8 cellular contexts compared by ENCODE assay signal in genomic region chr19:41883821-41884733, GRCh38. TPM values are rescaled to one million over a fixed set of nuclear protein-coding genes. Genes with fewer than 3 reads are reported as not detected.
DNase-seq lines count a peak whose midpoint lies in the region; ATAC-seq, FAIRE-seq and TF ChIP-seq lines count a peak whose summit lies in the region.

No MANE protein-coding gene starts in this region.

- H3K4me2 ChIP-seq in H1 (ENCODE audit: insufficient read depth in 1 of 2, low read depth in 2 of 2, low read length in 2 of 2) = peak overlapping the region; percentile 89
- peak overlapping the region; percentile 95 for H3K4me2 ChIP-seq in mesendoderm (ENCODE audit: low read length)

- no peak overlapping the region for H2BK12ac ChIP-seq in H1 (ENCODE audit: low read depth, low read length)

- H2BK15ac ChIP-seq in H1 (ENCODE audit: low read length) (no peak overlapping the region), mesendoderm (replicated peaks; ENCODE audit: low read depth) (no peak overlapping the region)

- TF ChIP-seq RAD21 in H1 (IDR thresholded peaks at IDR 0.05 in 1 of 2, conservative IDR thresholded peaks at IDR 0.05 in 1 of 2; ENCODE audit: low read depth in 2 of 2, low read length in 2 of 2) = peak in 1 of 2 experiments; percentile 12; a peak in 1 of 4 replicates

- H3K4ac ChIP-seq in H1 (replicated peaks; ENCODE audit: insufficient read length, low read depth, low read length) (no peak overlapping the region), mesendoderm (ENCODE audit: low read depth, low read length) (peak overlapping the region; percentile 20)

- TF ChIP-seq POLR2A in H1 (IDR thresholded peaks at IDR 0.05; ENCODE audit: control extremely low read depth in 1 of 2, low read depth in 2 of 2, low read length in 2 of 2) = peak in 1 of 2 experiments; percentile 76; a peak in 2 of 3 replicates

- H3K14ac ChIP-seq in H1 (ENCODE audit: insufficient read length) = no peak overlapping the region

- H3K9me3 ChIP-seq in H1 (ENCODE audit: insufficient read depth in 2 of 2, low read depth in 1 of 2, low read length in 1 of 2) = no peaks in the 10 kb centered on the region

- peak; percentile 75 for ATAC-seq in GM19468 (IDR thresholded peaks at IDR 0.05; ENCODE audit: extremely low read depth, unreplicated experiment)

- H4K5ac ChIP-seq in H1 (ENCODE audit: insufficient read length, low read depth, low read length) (no peak overlapping the region), mesendoderm (ENCODE audit: low read length) (no peak overlapping the region)

- H3K79me1 ChIP-seq in H1 (ENCODE audit: low read depth, low read length) (peaks cover 2% of the 10 kb centered on the region; the same call in 1 of the 2 replicates), mesendoderm (ENCODE audit: low read length) (peaks cover 7% of the 10 kb centered on the region)

- H2BK5ac ChIP-seq in H1 (ENCODE audit: low read depth, low read length) = no peak overlapping the region
- H2BK5ac ChIP-seq in mesendoderm (ENCODE audit: low read length) = no peak overlapping the region

- no peak overlapping the region; the same call in 1 of the 2 replicates for H4K8ac ChIP-seq in H1 (ENCODE audit: extremely low read depth, insufficient read depth, low read length)
- H4K8ac ChIP-seq in mesendoderm (ENCODE audit: low read depth, low read length) = no peak overlapping the region

- H3K9ac ChIP-seq in H1 (replicated peaks in 1 of 4; ENCODE audit: extremely low read depth in 1 of 4, low read depth in 3 of 4, low read length in 3 of 4) = peak overlapping the region; percentile 42 to 80 (median 50); a peak in 6 of 7 replicates
- H3K9ac ChIP-seq in mesendoderm (ENCODE audit: low read length) = peak overlapping the region; percentile 95

- H3K27me3 ChIP-seq in H1 (replicated peaks in 1 of 4; ENCODE audit: control insufficient read depth in 3 of 4, extremely low read depth in 1 of 4, insufficient read depth in 3 of 4, low read length in 3 of 4) (peaks cover 1 to 18% (median 17%) of the 10 kb centered on the region in 4 experiments; a peak in 6 of 7 replicates), mesendoderm (ENCODE audit: insufficient read depth, low read length, poor library complexity) (no peaks in the 10 kb centered on the region)

- H2BK20ac ChIP-seq in H1 (ENCODE audit: low read length) = no peak overlapping the region

- H4K91ac ChIP-seq in H1 (replicated peaks; ENCODE audit: insufficient read length, low read length) = peak overlapping the region; percentile 49

- FAIRE-seq in H1 (lab: Jason Lieb, UNC) = no peak

- H3K23me2 ChIP-seq in H1 (ENCODE audit: low read depth, low read length) = peaks cover 16% of the 10 kb centered on the region; the same call in 1 of the 2 replicates

- POLR2A ChIA-PET in H1 (lab: Charles Lee; ENCODE audit: partially characterized antibody) = interaction anchor here (0.6 to 13.9 kb wide), 10 partner anchors 10 to 457 kb away, joined by 3 to 298 read pairs (median 3); partner anchors contain the start of genes B3GNT8 and RPS19

- H3K23ac ChIP-seq in H1 (ENCODE audit: insufficient read length) = no peak overlapping the region
- H3K23ac ChIP-seq in mesendoderm (ENCODE audit: low read length) = no peak overlapping the region

- no peak; a peak in 1 of 4 replicates for TF ChIP-seq CTCF in H1 (IDR thresholded peaks at IDR 0.05; ENCODE audit: control extremely low read depth in 1 of 3, insufficient read depth in 1 of 3, low read depth in 1 of 3, low read length in 3 of 3)

- 1% methylated on average over 56 of the region's 66 CpGs; no CpG with 5 or more reads in 1 of the 2 experiments for WGBS in H1 (ENCODE audit: extremely low coverage in 1 of 2, insufficient coverage in 1 of 2, insufficient read length in 1 of 2, insufficient replicate concordance in 2 of 2, low coverage in 1 of 2, low lambda C conversion rate in 2 of 2, missing lambda C conversion rate in 1 of 2), 2 experiments
- WGBS in mesendoderm (ENCODE audit: extremely low coverage, insufficient coverage, low lambda C conversion rate) = no CpG with 5 or more reads among the region's 66 CpGs

- H2BK120ac ChIP-seq in H1 (replicated peaks; ENCODE audit: low read depth, low read length) (no peak overlapping the region), mesendoderm (ENCODE audit: low read depth, low read length) (no peak overlapping the region)

- 0 out of 2 replicates have a peak overlapping the region, but pooled peaks have one; percentile 74 for H2AFZ ChIP-seq in H1 (ENCODE audit: low read length)

- CTCF ChIA-PET in H1 (lab: Charles Lee; ENCODE audit: partially characterized antibody) = interaction anchor here (0.6 to 4.3 kb wide), 7 partner anchors 10 to 74 kb away, joined by 3 to 26 read pairs (median 3); partner anchors contain the start of genes ERFL and RABAC1

- peak in 1 of 2 experiments; percentile 85; a peak in 1 of 3 replicates for TF ChIP-seq EP300 in H1 (IDR thresholded peaks at IDR 0.05; ENCODE audit: borderline replicate concordance in 1 of 2, low read depth in 2 of 2, low read length in 2 of 2)

- H3K36me3 ChIP-seq in H1 (ENCODE audit: control insufficient read depth in 2 of 4, insufficient read depth in 4 of 4, low read length in 3 of 4) = peaks cover 0 to 2% (median 0%) of the 10 kb centered on the region in 4 experiments; a peak in 1 of 8 replicates
- H3K36me3 ChIP-seq in mesendoderm (ENCODE audit: control insufficient read depth, insufficient read depth, low read length) = no peaks in the 10 kb centered on the region

- H4K20me1 ChIP-seq in H1 (replicated peaks in 1 of 2; ENCODE audit: control insufficient read depth in 1 of 2, insufficient read depth in 2 of 2, low read length in 2 of 2) = peaks cover 3 to 6% of the 10 kb centered on the region in 2 experiments

- H3K4me1 ChIP-seq in H1 (replicated peaks in 1 of 4; ENCODE audit: control insufficient read depth in 3 of 4, insufficient read depth in 4 of 4, low read length in 3 of 4) (peaks cover 3 to 21% (median 12%) of the 10 kb centered on the region in 4 experiments), mesendoderm (ENCODE audit: control insufficient read depth, low read depth, low read length) (peaks cover 13% of the 10 kb centered on the region)

- no peak overlapping the region for H3K27ac ChIP-seq in H1 (ENCODE audit: low read depth, low read length)
- no peak overlapping the region for H3K27ac ChIP-seq in mesendoderm (ENCODE audit: low read depth, low read length)

- H3K4me3 ChIP-seq in H1 (ENCODE audit: extremely low read depth in 1 of 4, insufficient read depth in 2 of 4, low read depth in 3 of 4, low read length in 4 of 4) (peak overlapping the region; percentile 81 to 97 (median 91)), mesendoderm (ENCODE audit: low read length) (peak overlapping the region; percentile 93)

- peak overlapping the region; percentile 62 for H3K56ac ChIP-seq in H1 (replicated peaks; ENCODE audit: insufficient read length, low read depth, low read length)
- peak overlapping the region; percentile 97 for H3K56ac ChIP-seq in mesendoderm (ENCODE audit: low read length)

- DNase-seq in COLO829 (ENCODE audit: low spot score) (peak; percentile 98), HS-5 (ENCODE audit: low read depth) (peak; percentile 78), NOMO-1 (lab: John Stamatoyannopoulos, UW; ENCODE audit: unreplicated experiment in 2 of 2) (peak; percentile 96 to 98), H1 (ENCODE audit: low read depth in 1 of 2, low spot score in 2 of 2) (peak; percentile 90 to 95), mesendoderm (peak; percentile 98)
- peak; percentile 80 to 88 (median 83) for DNase-seq in activated CD8-positive, alpha-beta memory T cell treated with anti-CD3 and anti-CD28 coated beads for 48 hours (ENCODE audit: low read depth in 2 of 3, low spot score in 2 of 3)
- DNase-seq in stimulated activated CD8-positive, alpha-beta memory T cell treated with anti-CD3 and anti-CD28 coated beads, Interleukin-12 subunit alpha, Interleukin-12 subunit beta, amount 100 ng/mL, for 4 hours (ENCODE audit: low read depth) = peak; percentile 81

- peaks cover 0 to 3% of the 10 kb centered on the region in 2 experiments; a peak in 1 of 4 replicates for H3K79me2 ChIP-seq in H1 (ENCODE audit: control insufficient read depth in 1 of 2, insufficient read depth in 2 of 2, low read length in 2 of 2)
- H3K79me2 ChIP-seq in mesendoderm (ENCODE audit: control insufficient read depth, insufficient read depth, low read length) = peaks cover 4% of the 10 kb centered on the region

- H3K18ac ChIP-seq in H1 (ENCODE audit: extremely low read depth, low read length) (peak overlapping the region; percentile 13; the same call in 1 of the 2 replicates), mesendoderm (ENCODE audit: low read length) (peak overlapping the region; percentile 11)

- H2AK5ac ChIP-seq in H1 (ENCODE audit: low read depth, low read length) (no peak overlapping the region), mesendoderm (ENCODE audit: low read length) (no peak overlapping the region)

RNA-seq across cellular contexts. Expression of gene ARHGEF1, which starts 1.1 kb away (rescaled TPM):
- 49.0 and 54.6 TPM in 2 replicates for total RNA-seq in H1 (2021; fragmentation: NEBNext Ultra II Directional; extraction: Animal tissue kit (Norgen Biotek cat#: 25700))
- 23.0 and 41.1 TPM in 2 replicates for polyA plus RNA-seq in H1 (2011; rRNA removed)
- 35.9 TPM for polyA plus RNA-seq in H1 (2011; cell fraction: cytosol; rRNA removed)
- polyA plus RNA-seq in H1 (2011; cell fraction: nucleus; rRNA removed) = 95.3 TPM
- polyA plus RNA-seq in H1 (2012, experiment 1 of 2) = 38.4 to 51.0 TPM (median 48.8 TPM) in 4 replicates
- 35.5 TPM for polyA plus RNA-seq in H1 (2012, experiment 2 of 2)
- polyA plus RNA-seq in H1 (2013, experiment 1 of 2) = 49.6 TPM
- 44.9 TPM for polyA plus RNA-seq in H1 (2013, experiment 2 of 2)
- 9.4 and 11.0 TPM in 2 replicates for polyA minus RNA-seq in H1 (2011; rRNA and poly(A)+ RNA removed)
- polyA minus RNA-seq in H1 (2011; cell fraction: cytosol; rRNA and poly(A)+ RNA removed) = 25.5 TPM
- polyA minus RNA-seq in H1 (2011; cell fraction: nucleus; rRNA and poly(A)+ RNA removed) = 34.6 TPM
- 38.0 TPM for polyA plus RNA-seq in mesendoderm (2013, experiment 1 of 2)
- polyA plus RNA-seq in mesendoderm (2013, experiment 2 of 2) = 36.4 TPM

RNA-seq across cellular contexts. Expression of gene CD79A, which starts 7.0 kb away (rescaled TPM):
- total RNA-seq in H1 (2021; fragmentation: NEBNext Ultra II Directional; extraction: Animal tissue kit (Norgen Biotek cat#: 25700)) = 0.54 TPM in 1 of 2 replicates, not detected in the other
- 0.77 and 0.83 TPM in 2 replicates for polyA plus RNA-seq in H1 (2011; rRNA removed)
- polyA plus RNA-seq in H1 (2011; cell fraction: cytosol; rRNA removed) = 0.49 TPM
- 0.91 TPM for polyA plus RNA-seq in H1 (2011; cell fraction: nucleus; rRNA removed)
- polyA plus RNA-seq in H1 (2012, experiment 1 of 2) = 0.28 to 1.0 TPM (median 0.52 TPM) in 3 of 4 replicates, not detected in the other
- polyA plus RNA-seq in H1 (2012, experiment 2 of 2) = 0.55 TPM
- 0.59 TPM for polyA plus RNA-seq in H1 (2013, experiment 1 of 2)
- polyA plus RNA-seq in H1 (2013, experiment 2 of 2) = 0.68 TPM
- polyA minus RNA-seq in H1 (2011; rRNA and poly(A)+ RNA removed) = not detected in 2 replicates
- not detected for polyA minus RNA-seq in H1 (2011; cell fraction: cytosol; rRNA and poly(A)+ RNA removed)
- polyA minus RNA-seq in H1 (2011; cell fraction: nucleus; rRNA and poly(A)+ RNA removed) = not detected
- polyA plus RNA-seq in mesendoderm (2013, experiment 1 of 2) = 0.41 TPM
- polyA plus RNA-seq in mesendoderm (2013, experiment 2 of 2) = 0.46 TPM

RNA-seq across cellular contexts. Expression of gene RPS19, which starts 24.0 kb away (rescaled TPM):
- total RNA-seq in H1 (2021; fragmentation: NEBNext Ultra II Directional; extraction: Animal tissue kit (Norgen Biotek cat#: 25700)) = 2,817 and 2,831 TPM in 2 replicates
- polyA plus RNA-seq in H1 (2011; rRNA removed) = 5,751 and 9,112 TPM in 2 replicates
- polyA plus RNA-seq in H1 (2011; cell fraction: cytosol; rRNA removed) = 5,170 TPM
- polyA plus RNA-seq in H1 (2011; cell fraction: nucleus; rRNA removed) = 1,732 TPM
- polyA plus RNA-seq in H1 (2012, experiment 1 of 2) = 3,684 to 5,048 TPM (median 4,659 TPM) in 4 replicates
- 6,526 TPM for polyA plus RNA-seq in H1 (2012, experiment 2 of 2)
- 3,247 TPM for polyA plus RNA-seq in H1 (2013, experiment 1 of 2)
- polyA plus RNA-seq in H1 (2013, experiment 2 of 2) = 3,131 TPM
- polyA minus RNA-seq in H1 (2011; rRNA and poly(A)+ RNA removed) = 334 and 573 TPM in 2 replicates
- 1,472 TPM for polyA minus RNA-seq in H1 (2011; cell fraction: cytosol; rRNA and poly(A)+ RNA removed)
- 675 TPM for polyA minus RNA-seq in H1 (2011; cell fraction: nucleus; rRNA and poly(A)+ RNA removed)
- 3,019 TPM for polyA plus RNA-seq in mesendoderm (2013, experiment 1 of 2)
- polyA plus RNA-seq in mesendoderm (2013, experiment 2 of 2) = 2,972 TPM

RNA-seq across cellular contexts. Expression of gene DMRTC2, which starts 39.2 kb away (rescaled TPM):
- total RNA-seq in H1 (2021; fragmentation: NEBNext Ultra II Directional; extraction: Animal tissue kit (Norgen Biotek cat#: 25700)) = not detected in 2 replicates
- not detected in 2 replicates for polyA plus RNA-seq in H1 (2011; rRNA removed)
- polyA plus RNA-seq in H1 (2011; cell fraction: cytosol; rRNA removed) = not detected
- polyA plus RNA-seq in H1 (2011; cell fraction: nucleus; rRNA removed) = not detected
- polyA plus RNA-seq in H1 (2012, experiment 1 of 2) = not detected in 4 replicates
- not detected for polyA plus RNA-seq in H1 (2012, experiment 2 of 2)
- 0.04 TPM for polyA plus RNA-seq in H1 (2013, experiment 1 of 2)
- polyA plus RNA-seq in H1 (2013, experiment 2 of 2) = not detected
- not detected in 2 replicates for polyA minus RNA-seq in H1 (2011; rRNA and poly(A)+ RNA removed)
- not detected for polyA minus RNA-seq in H1 (2011; cell fraction: cytosol; rRNA and poly(A)+ RNA removed)
- not detected for polyA minus RNA-seq in H1 (2011; cell fraction: nucleus; rRNA and poly(A)+ RNA removed)
- polyA plus RNA-seq in mesendoderm (2013, experiment 1 of 2) = not detected
- polyA plus RNA-seq in mesendoderm (2013, experiment 2 of 2) = not detected

RNA-seq across cellular contexts. Expression of gene LYPD4, which starts 39.6 kb away (rescaled TPM):
- total RNA-seq in H1 (2021; fragmentation: NEBNext Ultra II Directional; extraction: Animal tissue kit (Norgen Biotek cat#: 25700)) = not detected in 2 replicates
- 0.06 TPM in 1 of 2 replicates, not detected in the other for polyA plus RNA-seq in H1 (2011; rRNA removed)
- polyA plus RNA-seq in H1 (2011; cell fraction: cytosol; rRNA removed) = not detected
- polyA plus RNA-seq in H1 (2011; cell fraction: nucleus; rRNA removed) = not detected
- not detected in 4 replicates for polyA plus RNA-seq in H1 (2012, experiment 1 of 2)
- not detected for polyA plus RNA-seq in H1 (2012, experiment 2 of 2)
- not detected for polyA plus RNA-seq in H1 (2013, experiment 1 of 2)
- not detected for polyA plus RNA-seq in H1 (2013, experiment 2 of 2)
- not detected in 2 replicates for polyA minus RNA-seq in H1 (2011; rRNA and poly(A)+ RNA removed)
- polyA minus RNA-seq in H1 (2011; cell fraction: cytosol; rRNA and poly(A)+ RNA removed) = not detected
- polyA minus RNA-seq in H1 (2011; cell fraction: nucleus; rRNA and poly(A)+ RNA removed) = not detected
- polyA plus RNA-seq in mesendoderm (2013, experiment 1 of 2) = not detected
- polyA plus RNA-seq in mesendoderm (2013, experiment 2 of 2) = not detected
